1 cellular context compared by ENCODE assay signal in genomic region chr10:80160361-80161128, GRCh38.
TF ChIP-seq lines count a peak whose summit lies in the region.

No MANE protein-coding gene starts in this region.

TF ChIP-seq in SK-N-SH, 30 proteins besides CTCF, POLR2A, EP300 and RAD21 (continued from another document):
- TF ChIP-seq CHD2 (IDR thresholded peaks at IDR 0.05; ENCODE audit: low read length, partially characterized antibody), result no peak
- TF ChIP-seq IRF3 (IDR thresholded peaks at IDR 0.05; ENCODE audit: low read depth, low read length), result no peak
- TF ChIP-seq RFX5 (IDR thresholded peaks at IDR 0.05; ENCODE audit: low read length), result no peak
- no peak for TF ChIP-seq SMC3 (IDR thresholded peaks at IDR 0.05; ENCODE audit: low read depth, low read length)
- TF ChIP-seq RCOR1 (IDR thresholded peaks at IDR 0.05; ENCODE audit: low read length), result no peak
- TF ChIP-seq PBX3 (IDR thresholded peaks at IDR 0.05), result no peak
- TF ChIP-seq NFIC (IDR thresholded peaks at IDR 0.05; ENCODE audit: borderline replicate concordance), result no peak
- TF ChIP-seq YY1 (IDR thresholded peaks at IDR 0.05; ENCODE audit: low read depth), result no peak
